In the genomic region with DNA sequence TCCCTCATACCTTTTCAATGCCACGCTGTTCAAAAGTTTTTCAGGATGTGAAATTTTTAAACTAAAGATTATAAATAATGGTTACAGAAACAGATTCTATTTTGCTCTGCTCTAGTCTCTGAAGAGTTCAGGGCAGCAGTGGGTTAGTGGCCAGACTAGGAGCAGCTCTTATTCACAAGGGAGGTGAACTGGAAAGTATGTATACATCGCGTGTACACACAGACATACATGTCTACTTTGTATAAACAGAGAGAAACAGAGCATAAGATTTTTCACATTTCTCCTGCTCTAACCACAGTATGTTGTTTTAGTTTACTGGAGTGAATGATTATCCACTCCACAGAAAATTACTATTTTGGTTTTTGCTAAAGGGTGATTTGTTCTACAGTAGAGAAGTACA, we compare ENCODE assay signal across 21 cellular contexts.
"Had no signal": no experiment of that assay in that cellular context is flagged by ENCODE, and none has a peak within 500 bp of the region (broad histone marks: within the 10 kb centered on the region; RNA-seq: fewer than 3 reads in every experiment).

No MANE protein-coding gene starts in this region.

- ATAC-seq: Panc1, T-cell had no signal

- H3K4me2 ChIP-seq: SK-N-SH had no signal

- H3K4me3 Mint-ChIP-seq: T-cell had no signal

- H3K9ac ChIP-seq: SK-N-SH had no signal

- H3K27ac Mint-ChIP-seq: T-cell had no signal

- FAIRE-seq: HTR-8/SVneo had no signal

- H3K9me3 Mint-ChIP-seq: T-cell had no signal

- H3K9me3 ChIP-seq: SK-N-SH had no signal

- H3K27ac ChIP-seq: HL-60, RWPE1 had no signal

- H3K36me3 Mint-ChIP-seq: T-cell had no signal

- H3K9me2 ChIP-seq: SK-N-SH had no signal

- DNase-seq: KBM-7, MV-4-11, NCI-H1048, NCI-H1105, NCI-H1417, NCI-H1436 treated with DMSO at 0.1 percent for 48 hours, NCI-H1694, NCI-H1930, NCI-H2081, NCI-H2107, NCI-H2227 treated with DMSO at 0.1 percent for 48 hours, NCI-H524, NCI-H774, SHP77, SK-N-SH, SW 1271, T-cell had no signal

- H3K4me1 Mint-ChIP-seq: T-cell had no signal
